ENCODE assay signal across 20 cellular contexts in genomic region chr3:40200754-40201316, GRCh38.
DNase-seq lines count a peak whose midpoint lies in the region; ATAC-seq, FAIRE-seq and TF ChIP-seq lines count a peak whose summit lies in the region.
"Had no signal": no experiment of that assay in that cellular context is flagged by ENCODE, and none has a peak within 500 bp of the region (broad histone marks: within the 10 kb centered on the region; RNA-seq: fewer than 3 reads in every experiment).

No MANE protein-coding gene starts in this region.

- intact Hi-C loops in K562 (cut with micrococcal nuclease): no loop called here

- no peak for ATAC-seq in K562
- ATAC-seq in HG03095 (IDR thresholded peaks at IDR 0.05; ENCODE audit: unreplicated experiment): no peak
- ATAC-seq: GM12878, GM23338, HCT116, Panc1, Right ventricle myocardium inferior, T-cell had no signal

- H2AFZ ChIP-seq in Loucy (ENCODE audit: low read length) (peak overlapping the region; percentile 77; the same call in 1 of the 2 replicates), K562 (ENCODE audit: low read depth, low read length) (no peak overlapping the region), mesenchymal stem cell (ENCODE audit: low read depth, low read length) (no peak overlapping the region)
- H2AFZ ChIP-seq: GM23338 had no signal

- peak overlapping the region; percentile 15 for H3K4me3 ChIP-seq in Loucy (ENCODE audit: low read length, poor library complexity, severe bottlenecking)
- H3K4me3 ChIP-seq in K562: no peak overlapping the region
- H3K4me3 ChIP-seq in mesenchymal stem cell (ENCODE audit: insufficient read depth in 1 of 2, low read depth in 1 of 2, low read length in 2 of 2): no peak overlapping the region
- H3K4me3 ChIP-seq: GM12878, GM23338, MG63, SK-N-MC had no signal

- no peak overlapping the region for H4K8ac ChIP-seq in mesenchymal stem cell (ENCODE audit: low read length)

- WGBS in K562 (ENCODE audit: insufficient coverage, low coverage, missing lambda C conversion rate): 31% methylated on average over 6 of the region's 6 CpGs
- 95% methylated on average over 6 of the region's 6 CpGs for whole genome bisulfite sequencing in mesenchymal stem cell

- H3F3A ChIP-seq in Loucy (ENCODE audit: low read depth): no peaks in the 10 kb centered on the region

- no peak for TF ChIP-seq POLR2A in K562 (conservative IDR thresholded peaks at IDR 0.05)

- H3K27ac ChIP-seq in K562 (ENCODE audit: extremely low read depth, low read depth, low read length) (no peak overlapping the region), mesenchymal stem cell (ENCODE audit: low read length, poor library complexity, severe bottlenecking) (no peak overlapping the region)
- H3K27ac ChIP-seq: KMS-11, SK-N-MC had no signal

- TF ChIP-seq EP300 in K562 (IDR thresholded peaks at IDR 0.05; ENCODE audit: low read length): no peak

- no peaks in the 10 kb centered on the region for H3K4me1 ChIP-seq in Loucy (ENCODE audit: insufficient read depth, low read length, poor library complexity, severe bottlenecking)
- no peaks in the 10 kb centered on the region for H3K4me1 ChIP-seq in K562 (replicated peaks in 1 of 2; ENCODE audit: control insufficient read depth in 2 of 2, insufficient read depth in 2 of 2, low read length in 2 of 2)
- no peaks in the 10 kb centered on the region for H3K4me1 ChIP-seq in mesenchymal stem cell (ENCODE audit: control insufficient read depth, insufficient read depth, low read depth, low read length)
- H3K4me1 ChIP-seq: BE2C had no signal

- H3K18ac ChIP-seq in mesenchymal stem cell (ENCODE audit: low read depth in 1 of 2, low read length in 2 of 2): no peak overlapping the region

- no TSS peak for BruUV-seq in K562 (replicated peaks; lab: Mats Ljungman, UMichigan)

- no peak overlapping the region for H2BK5ac ChIP-seq in mesenchymal stem cell (ENCODE audit: low read depth, low read length, poor library complexity, severe bottlenecking)

- CTCF ChIA-PET in K562 (lab: Yijun Ruan, JAX; ENCODE audit: low intra/inter-chr PET ratio): no interaction called here

- H4K91ac ChIP-seq in mesenchymal stem cell (ENCODE audit: low read length): no peak overlapping the region

- in situ Hi-C loops in K562 (cut with MboI): no loop called here

- H3K27me3 ChIP-seq in Loucy (ENCODE audit: insufficient read depth, low read length, poor library complexity, severe bottlenecking) (no peaks in the 10 kb centered on the region), K562 (ENCODE audit: control insufficient read depth in 2 of 2, insufficient read depth in 2 of 2, low read length in 2 of 2) (peaks cover 0 to 19% of the 10 kb centered on the region in 2 experiments; a peak in 2 of 5 replicates), mesenchymal stem cell (ENCODE audit: control insufficient read depth in 1 of 2, insufficient read depth in 1 of 2, low read length in 2 of 2) (peaks cover 0 to 4% of the 10 kb centered on the region in 2 experiments)
- H3K27me3 ChIP-seq: BE2C, MG63 had no signal

- peak; percentile 15 for DNase-seq in EL
- DNase-seq in K562 (ENCODE audit: extremely low read depth in 1 of 4, low spot score in 3 of 4): no peak
- DNase-seq in mesenchymal stem cell: peak; percentile 12
- DNase-seq in cerebellar nuclear complex (lab: John Stamatoyannopoulos, UW): no peak
- DNase-seq in activated T-cell treated with anti-CD3 and anti-CD28 coated beads, Interleukin-2, amount 50 U/mL, for 1 hour: no peak
- DNase-seq: BE2C; CD4-positive, alpha-beta T cell; MG63; NCI-H1105; NCI-H1694 treated with DMSO at 0.1 percent for 48 hours; T-cell had no signal

- H3K9me3 ChIP-seq in Loucy (ENCODE audit: insufficient read depth, low read depth, low read length): no peaks in the 10 kb centered on the region
- H3K9me3 ChIP-seq in K562 (replicated peaks; ENCODE audit: control insufficient read depth, insufficient read depth, low read depth, low read length): no peaks in the 10 kb centered on the region
- H3K9me3 ChIP-seq in mesenchymal stem cell (ENCODE audit: control insufficient read depth, low read length): no peaks in the 10 kb centered on the region
- H3K9me3 ChIP-seq: BE2C, MG63 had no signal

- H2AK5ac ChIP-seq in mesenchymal stem cell (ENCODE audit: low read length, severe bottlenecking): no peak overlapping the region

- H4K20me1 ChIP-seq in Loucy (ENCODE audit: insufficient read depth, low read length, poor library complexity, severe bottlenecking) (no peaks in the 10 kb centered on the region), K562 (replicated peaks; ENCODE audit: control insufficient read depth, insufficient read depth, low read length) (no peaks in the 10 kb centered on the region; the same call in 1 of the 2 replicates)

- no peak for TF ChIP-seq RAD21 in K562 (CRISPR knock-in tag; conservative IDR thresholded peaks at IDR 0.05 in 1 of 2, IDR thresholded peaks at IDR 0.05 in 1 of 2)

- H3K14ac ChIP-seq in mesenchymal stem cell (ENCODE audit: low read length in 2 of 2): no peak overlapping the region

- no peaks in the 10 kb centered on the region for H3K36me3 ChIP-seq in Loucy (ENCODE audit: insufficient read depth, low read length)
- no peaks in the 10 kb centered on the region for H3K36me3 ChIP-seq in K562 (ENCODE audit: control insufficient read depth, insufficient read depth, low read length)
- H3K36me3 ChIP-seq in mesenchymal stem cell (ENCODE audit: control insufficient read depth in 1 of 2, insufficient read depth in 2 of 2, low read depth in 1 of 2, low read length in 2 of 2): no peaks in the 10 kb centered on the region
- H3K36me3 ChIP-seq: BE2C, MG63 had no signal

- H2BK12ac ChIP-seq in mesenchymal stem cell (ENCODE audit: low read length in 2 of 2): no peak overlapping the region

- no peaks in the 10 kb centered on the region for H3K79me2 ChIP-seq in Loucy (ENCODE audit: insufficient read depth, low read length)
- no peaks in the 10 kb centered on the region for H3K79me2 ChIP-seq in K562 (ENCODE audit: control insufficient read depth, insufficient read depth, low read length)

- H3K9ac ChIP-seq in Loucy (ENCODE audit: low read depth, low read length, poor library complexity, severe bottlenecking): no peak overlapping the region
- H3K9ac ChIP-seq in K562 (ENCODE audit: insufficient read depth in 1 of 2, low read depth in 2 of 2, low read length in 2 of 2): no peak overlapping the region
- no peak overlapping the region for H3K9ac ChIP-seq in mesenchymal stem cell (ENCODE audit: low read length)
- H3K9ac ChIP-seq: KMS-11 had no signal

- no peak overlapping the region for H2BK15ac ChIP-seq in mesenchymal stem cell (ENCODE audit: low read depth, poor library complexity, severe bottlenecking)

- no peaks in the 10 kb centered on the region for H3K79me1 ChIP-seq in mesenchymal stem cell (replicated peaks; ENCODE audit: low read length, poor library complexity, severe bottlenecking)

- H2BK120ac ChIP-seq in mesenchymal stem cell (ENCODE audit: low read depth, low read length): no peak overlapping the region

- H3K9me1 ChIP-seq in K562 (ENCODE audit: control insufficient read depth, insufficient read depth, low read length): no peaks in the 10 kb centered on the region

- H3K4me2 ChIP-seq in Loucy (ENCODE audit: low read depth, low read length, poor library complexity, severe bottlenecking) (peak overlapping the region; percentile 44), K562 (ENCODE audit: insufficient read depth, low read length) (no peak overlapping the region), mesenchymal stem cell (ENCODE audit: low read length, poor library complexity, severe bottlenecking) (no peak overlapping the region)
- H3K4me2 ChIP-seq: GM23338, KMS-11 had no signal

- TF ChIP-seq CTCF in Loucy (conservative IDR thresholded peaks at IDR 0.05; ENCODE audit: low read length) (no peak), K562 (IDR thresholded peaks at IDR 0.05 in 2 of 3, conservative IDR thresholded peaks at IDR 0.05 in 1 of 3; ENCODE audit: insufficient read depth in 2 of 3, low read depth in 1 of 3, low read length in 3 of 3) (no peak)

- no peak overlapping the region for H3K4ac ChIP-seq in mesenchymal stem cell (ENCODE audit: low read depth in 1 of 2, low read length in 2 of 2)

- peak; percentile 11 for FAIRE-seq in K562 (lab: Jason Lieb, UNC)
- FAIRE-seq: GM12878 had no signal

- no peak overlapping the region for H3K23ac ChIP-seq in mesenchymal stem cell (ENCODE audit: low read length in 2 of 2)

- POLR2A ChIA-PET in K562 (lab: Yijun Ruan, JAX): interaction anchor here (1.0 kb wide), 1 partner anchor 114 kb away, joined by 3 read pairs; no protein-coding TSS in a partner anchor

- H3K9me2 ChIP-seq in Loucy (replicated peaks; ENCODE audit: low read depth, low read length): no peaks in the 10 kb centered on the region

TF ChIP-seq in K562, 482 proteins besides CTCF, POLR2A, EP300 and RAD21 (continues in another document):
- no peak for TF ChIP-seq TRIM25 (IDR thresholded peaks at IDR 0.05; ENCODE audit: borderline replicate concordance)
- no peak for TF ChIP-seq DPF2 (IDR thresholded peaks at IDR 0.05)
- TF ChIP-seq POLR2B (IDR thresholded peaks at IDR 0.05; ENCODE audit: low read depth, partially characterized antibody): no peak

Comparison
In these comparisons a context has a peak if more than half of its experiments do, and no peak if none do; other contexts are left out.
1. DNase-seq: peak in EL (single experiment) and mesenchymal stem cell (single experiment); none in K562 (0 of 4), cerebellar nuclear complex (0 of 2) and activated T-cell treated with anti-CD3 and anti-CD28 coated beads, Interleukin-2, amount 50 U/mL, for 1 hour (single experiment).